In the genomic region with DNA sequence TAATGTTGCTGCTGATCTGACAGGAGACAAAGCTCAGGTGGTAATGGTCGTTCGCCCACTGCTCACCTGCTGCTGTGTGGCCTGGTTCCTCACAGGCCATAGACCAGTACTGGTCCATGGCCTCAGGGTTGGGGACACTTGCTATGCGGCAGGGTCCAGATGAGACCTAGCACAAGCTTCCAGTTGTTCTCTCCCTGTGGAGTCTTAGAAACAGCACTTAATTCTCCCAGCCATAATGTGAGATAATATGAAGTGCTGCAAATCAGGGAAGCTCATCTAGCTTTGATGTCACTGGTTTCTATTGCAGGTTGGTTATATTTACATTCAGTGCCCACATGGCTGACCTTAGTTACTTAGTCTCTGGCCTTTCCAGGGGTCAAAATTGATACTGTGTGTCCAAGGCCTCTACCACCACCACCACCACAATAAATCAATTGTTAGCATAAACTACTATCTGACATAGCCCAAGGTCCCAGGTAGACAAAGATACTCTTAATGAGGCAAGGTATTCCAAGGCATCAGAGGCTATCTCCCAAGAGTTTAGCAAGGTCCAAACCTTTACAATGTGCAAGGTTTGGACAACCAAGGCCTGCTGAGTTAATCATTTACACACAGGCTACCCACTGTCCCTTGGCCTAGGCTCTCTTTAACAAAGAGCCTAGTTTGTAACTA, we compare ENCODE assay signal across 1 cellular context.
TF ChIP-seq lines count a peak whose summit lies in the region.

No MANE protein-coding gene starts in this region.

TF ChIP-seq in HepG2, 621 proteins besides CTCF, POLR2A, EP300 and RAD21 (continued from another document and continues in another):
- TF ChIP-seq, protein P1, sequence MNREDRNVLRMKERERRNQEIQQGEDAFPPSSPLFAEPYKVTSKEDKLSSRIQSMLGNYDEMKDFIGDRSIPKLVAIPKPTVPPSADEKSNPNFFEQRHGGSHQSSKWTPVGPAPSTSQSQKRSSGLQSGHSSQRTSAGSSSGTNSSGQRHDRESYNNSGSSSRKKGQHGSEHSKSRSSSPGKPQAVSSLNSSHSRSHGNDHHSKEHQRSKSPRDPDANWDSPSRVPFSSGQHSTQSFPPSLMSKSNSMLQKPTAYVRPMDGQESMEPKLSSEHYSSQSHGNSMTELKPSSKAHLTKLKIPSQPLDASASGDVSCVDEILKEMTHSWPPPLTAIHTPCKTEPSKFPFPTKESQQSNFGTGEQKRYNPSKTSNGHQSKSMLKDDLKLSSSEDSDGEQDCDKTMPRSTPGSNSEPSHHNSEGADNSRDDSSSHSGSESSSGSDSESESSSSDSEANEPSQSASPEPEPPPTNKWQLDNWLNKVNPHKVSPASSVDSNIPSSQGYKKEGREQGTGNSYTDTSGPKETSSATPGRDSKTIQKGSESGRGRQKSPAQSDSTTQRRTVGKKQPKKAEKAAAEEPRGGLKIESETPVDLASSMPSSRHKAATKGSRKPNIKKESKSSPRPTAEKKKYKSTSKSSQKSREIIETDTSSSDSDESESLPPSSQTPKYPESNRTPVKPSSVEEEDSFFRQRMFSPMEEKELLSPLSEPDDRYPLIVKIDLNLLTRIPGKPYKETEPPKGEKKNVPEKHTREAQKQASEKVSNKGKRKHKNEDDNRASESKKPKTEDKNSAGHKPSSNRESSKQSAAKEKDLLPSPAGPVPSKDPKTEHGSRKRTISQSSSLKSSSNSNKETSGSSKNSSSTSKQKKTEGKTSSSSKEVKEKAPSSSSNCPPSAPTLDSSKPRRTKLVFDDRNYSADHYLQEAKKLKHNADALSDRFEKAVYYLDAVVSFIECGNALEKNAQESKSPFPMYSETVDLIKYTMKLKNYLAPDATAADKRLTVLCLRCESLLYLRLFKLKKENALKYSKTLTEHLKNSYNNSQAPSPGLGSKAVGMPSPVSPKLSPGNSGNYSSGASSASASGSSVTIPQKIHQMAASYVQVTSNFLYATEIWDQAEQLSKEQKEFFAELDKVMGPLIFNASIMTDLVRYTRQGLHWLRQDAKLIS (CRISPR knock-in tag; IDR thresholded peaks at IDR 0.05): no peak
- TF ChIP-seq, protein P2, sequence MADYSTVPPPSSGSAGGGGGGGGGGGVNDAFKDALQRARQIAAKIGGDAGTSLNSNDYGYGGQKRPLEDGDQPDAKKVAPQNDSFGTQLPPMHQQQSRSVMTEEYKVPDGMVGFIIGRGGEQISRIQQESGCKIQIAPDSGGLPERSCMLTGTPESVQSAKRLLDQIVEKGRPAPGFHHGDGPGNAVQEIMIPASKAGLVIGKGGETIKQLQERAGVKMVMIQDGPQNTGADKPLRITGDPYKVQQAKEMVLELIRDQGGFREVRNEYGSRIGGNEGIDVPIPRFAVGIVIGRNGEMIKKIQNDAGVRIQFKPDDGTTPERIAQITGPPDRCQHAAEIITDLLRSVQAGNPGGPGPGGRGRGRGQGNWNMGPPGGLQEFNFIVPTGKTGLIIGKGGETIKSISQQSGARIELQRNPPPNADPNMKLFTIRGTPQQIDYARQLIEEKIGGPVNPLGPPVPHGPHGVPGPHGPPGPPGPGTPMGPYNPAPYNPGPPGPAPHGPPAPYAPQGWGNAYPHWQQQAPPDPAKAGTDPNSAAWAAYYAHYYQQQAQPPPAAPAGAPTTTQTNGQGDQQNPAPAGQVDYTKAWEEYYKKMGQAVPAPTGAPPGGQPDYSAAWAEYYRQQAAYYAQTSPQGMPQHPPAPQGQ (CRISPR knock-in tag; IDR thresholded peaks at IDR 0.05; ENCODE audit: borderline replicate concordance): no peak
- TF ChIP-seq ZSCAN9 (CRISPR knock-in tag; IDR thresholded peaks at IDR 0.05; ENCODE audit: borderline replicate concordance) (no peak; the same call in 1 of the 2 replicates), ARHGAP35 (CRISPR knock-in tag; IDR thresholded peaks at IDR 0.05; ENCODE audit: borderline replicate concordance) (no peak), MTA3 (CRISPR knock-in tag; IDR thresholded peaks at IDR 0.05) (no peak), ZNF235 (CRISPR knock-in tag; IDR thresholded peaks at IDR 0.05; ENCODE audit: borderline replicate concordance) (no peak), SIN3A (IDR thresholded peaks at IDR 0.05; ENCODE audit: borderline replicate concordance, low read depth, low read length) (no peak), RBM22 (optimal IDR thresholded peaks at IDR 0.05; ENCODE audit: low read length) (no peak), ZNF878 (CRISPR knock-in tag; IDR thresholded peaks at IDR 0.05) (peak; percentile 83), THAP11 (CRISPR knock-in tag; IDR thresholded peaks at IDR 0.05) (peak; percentile 65; the same call in 1 of the 2 replicates), ZNF709 (CRISPR knock-in tag; IDR thresholded peaks at IDR 0.05) (no peak), ZNF205 (CRISPR knock-in tag; IDR thresholded peaks at IDR 0.05) (peak; percentile 60; the same call in 1 of the 2 replicates), FLYWCH1 (CRISPR knock-in tag; IDR thresholded peaks at IDR 0.05) (no peak), RORA (CRISPR knock-in tag; IDR thresholded peaks at IDR 0.05) (no peak), SRF (IDR thresholded peaks at IDR 0.05; ENCODE audit: low read depth, low read length) (no peak), ZBTB7A (CRISPR knock-in tag; IDR thresholded peaks at IDR 0.05) (no peak), TBL1XR1 (IDR thresholded peaks at IDR 0.05; ENCODE audit: borderline replicate concordance, low read length, partially characterized antibody) (peak; percentile 56), RNF2 (conservative IDR thresholded peaks at IDR 0.05; ENCODE audit: low read depth) (no peak), TAF15 (IDR thresholded peaks at IDR 0.05; ENCODE audit: low read depth, low read length, poor library complexity, severe bottlenecking) (no peak), ZNF562 (CRISPR knock-in tag; IDR thresholded peaks at IDR 0.05; ENCODE audit: borderline replicate concordance) (no peak), ZKSCAN1 (IDR thresholded peaks at IDR 0.05; ENCODE audit: low read length) (no peak; the same call in 1 of the 2 replicates), SETDB1 (CRISPR knock-in tag; IDR thresholded peaks at IDR 0.05; ENCODE audit: borderline replicate concordance) (no peak), HOXA7 (CRISPR knock-in tag; IDR thresholded peaks at IDR 0.05) (no peak), ZNF703 (CRISPR knock-in tag; IDR thresholded peaks at IDR 0.05; ENCODE audit: borderline replicate concordance) (no peak), HMGA1 (CRISPR knock-in tag; conservative IDR thresholded peaks at IDR 0.05) (no peak), CREM (IDR thresholded peaks at IDR 0.05) (peak; percentile 93), CREM (CRISPR knock-in tag; IDR thresholded peaks at IDR 0.05) (no peak)
- TF ChIP-seq, protein P3, sequence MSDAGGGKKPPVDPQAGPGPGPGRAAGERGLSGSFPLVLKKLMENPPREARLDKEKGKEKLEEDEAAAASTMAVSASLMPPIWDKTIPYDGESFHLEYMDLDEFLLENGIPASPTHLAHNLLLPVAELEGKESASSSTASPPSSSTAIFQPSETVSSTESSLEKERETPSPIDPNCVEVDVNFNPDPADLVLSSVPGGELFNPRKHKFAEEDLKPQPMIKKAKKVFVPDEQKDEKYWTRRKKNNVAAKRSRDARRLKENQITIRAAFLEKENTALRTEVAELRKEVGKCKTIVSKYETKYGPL (CRISPR knock-in tag; IDR thresholded peaks at IDR 0.05): no peak
- TF ChIP-seq, protein P4, sequence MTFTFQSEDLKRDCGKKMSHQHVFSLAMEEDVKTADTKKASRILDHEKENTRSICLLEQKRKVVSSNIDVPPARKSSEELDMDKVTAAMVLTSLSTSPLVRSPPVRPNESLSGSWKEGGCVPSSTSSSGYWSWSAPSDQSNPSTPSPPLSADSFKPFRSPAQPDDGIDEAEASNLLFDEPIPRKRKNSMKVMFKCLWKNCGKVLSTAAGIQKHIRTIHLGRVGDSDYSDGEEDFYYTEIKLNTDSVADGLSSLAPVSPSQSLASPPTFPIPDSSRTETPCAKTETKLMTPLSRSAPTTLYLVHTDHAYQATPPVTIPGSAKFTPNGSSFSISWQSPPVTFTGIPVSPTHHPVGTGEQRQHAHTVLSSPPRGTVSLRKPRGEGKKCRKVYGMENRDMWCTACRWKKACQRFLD (CRISPR knock-in tag; IDR thresholded peaks at IDR 0.05; ENCODE audit: borderline replicate concordance): no peak
- TF ChIP-seq, protein P5, sequence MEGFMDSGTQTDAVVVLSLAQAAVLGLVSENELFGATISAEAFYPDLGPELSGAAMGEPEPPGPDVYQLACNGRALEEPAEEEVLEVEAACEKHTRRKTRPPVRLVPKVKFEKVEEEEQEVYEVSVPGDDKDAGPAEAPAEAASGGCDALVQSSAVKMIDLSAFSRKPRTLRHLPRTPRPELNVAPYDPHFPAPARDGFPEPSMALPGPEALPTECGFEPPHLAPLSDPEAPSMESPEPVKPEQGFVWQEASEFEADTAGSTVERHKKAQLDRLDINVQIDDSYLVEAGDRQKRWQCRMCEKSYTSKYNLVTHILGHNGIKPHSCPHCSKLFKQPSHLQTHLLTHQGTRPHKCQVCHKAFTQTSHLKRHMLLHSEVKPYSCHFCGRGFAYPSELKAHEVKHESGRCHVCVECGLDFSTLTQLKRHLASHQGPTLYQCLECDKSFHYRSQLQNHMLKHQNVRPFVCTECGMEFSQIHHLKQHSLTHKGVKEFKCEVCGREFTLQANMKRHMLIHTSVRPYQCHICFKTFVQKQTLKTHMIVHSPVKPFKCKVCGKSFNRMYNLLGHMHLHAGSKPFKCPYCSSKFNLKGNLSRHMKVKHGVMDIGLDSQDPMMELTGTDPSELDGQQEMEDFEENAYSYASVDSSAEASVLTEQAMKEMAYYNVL (CRISPR knock-in tag; IDR thresholded peaks at IDR 0.05; ENCODE audit: borderline replicate concordance): peak; percentile 28; the same call in 1 of the 2 replicates
- TF ChIP-seq, protein P6, sequence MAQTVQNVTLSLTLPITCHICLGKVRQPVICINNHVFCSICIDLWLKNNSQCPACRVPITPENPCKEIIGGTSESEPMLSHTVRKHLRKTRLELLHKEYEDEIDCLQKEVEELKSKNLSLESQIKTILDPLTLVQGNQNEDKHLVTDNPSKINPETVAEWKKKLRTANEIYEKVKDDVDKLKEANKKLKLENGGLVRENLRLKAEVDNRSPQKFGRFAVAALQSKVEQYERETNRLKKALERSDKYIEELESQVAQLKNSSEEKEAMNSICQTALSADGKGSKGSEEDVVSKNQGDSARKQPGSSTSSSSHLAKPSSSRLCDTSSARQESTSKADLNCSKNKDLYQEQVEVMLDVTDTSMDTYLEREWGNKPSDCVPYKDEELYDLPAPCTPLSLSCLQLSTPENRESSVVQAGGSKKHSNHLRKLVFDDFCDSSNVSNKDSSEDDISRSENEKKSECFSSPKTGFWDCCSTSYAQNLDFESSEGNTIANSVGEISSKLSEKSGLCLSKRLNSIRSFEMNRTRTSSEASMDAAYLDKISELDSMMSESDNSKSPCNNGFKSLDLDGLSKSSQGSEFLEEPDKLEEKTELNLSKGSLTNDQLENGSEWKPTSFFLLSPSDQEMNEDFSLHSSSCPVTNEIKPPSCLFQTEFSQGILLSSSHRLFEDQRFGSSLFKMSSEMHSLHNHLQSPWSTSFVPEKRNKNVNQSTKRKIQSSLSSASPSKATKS (CRISPR knock-in tag; IDR thresholded peaks at IDR 0.05): 0 out of 2 replicates have a peak, but pooled peaks have one; percentile 45
- TF ChIP-seq, protein P7, sequence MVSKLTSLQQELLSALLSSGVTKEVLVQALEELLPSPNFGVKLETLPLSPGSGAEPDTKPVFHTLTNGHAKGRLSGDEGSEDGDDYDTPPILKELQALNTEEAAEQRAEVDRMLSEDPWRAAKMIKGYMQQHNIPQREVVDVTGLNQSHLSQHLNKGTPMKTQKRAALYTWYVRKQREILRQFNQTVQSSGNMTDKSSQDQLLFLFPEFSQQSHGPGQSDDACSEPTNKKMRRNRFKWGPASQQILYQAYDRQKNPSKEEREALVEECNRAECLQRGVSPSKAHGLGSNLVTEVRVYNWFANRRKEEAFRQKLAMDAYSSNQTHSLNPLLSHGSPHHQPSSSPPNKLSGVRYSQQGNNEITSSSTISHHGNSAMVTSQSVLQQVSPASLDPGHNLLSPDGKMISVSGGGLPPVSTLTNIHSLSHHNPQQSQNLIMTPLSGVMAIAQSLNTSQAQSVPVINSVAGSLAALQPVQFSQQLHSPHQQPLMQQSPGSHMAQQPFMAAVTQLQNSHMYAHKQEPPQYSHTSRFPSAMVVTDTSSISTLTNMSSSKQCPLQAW (CRISPR knock-in tag; IDR thresholded peaks at IDR 0.05): peak; percentile 99
- TF ChIP-seq, protein P8, sequence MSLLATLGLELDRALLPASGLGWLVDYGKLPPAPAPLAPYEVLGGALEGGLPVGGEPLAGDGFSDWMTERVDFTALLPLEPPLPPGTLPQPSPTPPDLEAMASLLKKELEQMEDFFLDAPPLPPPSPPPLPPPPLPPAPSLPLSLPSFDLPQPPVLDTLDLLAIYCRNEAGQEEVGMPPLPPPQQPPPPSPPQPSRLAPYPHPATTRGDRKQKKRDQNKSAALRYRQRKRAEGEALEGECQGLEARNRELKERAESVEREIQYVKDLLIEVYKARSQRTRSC (CRISPR knock-in tag; IDR thresholded peaks at IDR 0.05; ENCODE audit: low read depth): no peak
- TF ChIP-seq, protein P9, sequence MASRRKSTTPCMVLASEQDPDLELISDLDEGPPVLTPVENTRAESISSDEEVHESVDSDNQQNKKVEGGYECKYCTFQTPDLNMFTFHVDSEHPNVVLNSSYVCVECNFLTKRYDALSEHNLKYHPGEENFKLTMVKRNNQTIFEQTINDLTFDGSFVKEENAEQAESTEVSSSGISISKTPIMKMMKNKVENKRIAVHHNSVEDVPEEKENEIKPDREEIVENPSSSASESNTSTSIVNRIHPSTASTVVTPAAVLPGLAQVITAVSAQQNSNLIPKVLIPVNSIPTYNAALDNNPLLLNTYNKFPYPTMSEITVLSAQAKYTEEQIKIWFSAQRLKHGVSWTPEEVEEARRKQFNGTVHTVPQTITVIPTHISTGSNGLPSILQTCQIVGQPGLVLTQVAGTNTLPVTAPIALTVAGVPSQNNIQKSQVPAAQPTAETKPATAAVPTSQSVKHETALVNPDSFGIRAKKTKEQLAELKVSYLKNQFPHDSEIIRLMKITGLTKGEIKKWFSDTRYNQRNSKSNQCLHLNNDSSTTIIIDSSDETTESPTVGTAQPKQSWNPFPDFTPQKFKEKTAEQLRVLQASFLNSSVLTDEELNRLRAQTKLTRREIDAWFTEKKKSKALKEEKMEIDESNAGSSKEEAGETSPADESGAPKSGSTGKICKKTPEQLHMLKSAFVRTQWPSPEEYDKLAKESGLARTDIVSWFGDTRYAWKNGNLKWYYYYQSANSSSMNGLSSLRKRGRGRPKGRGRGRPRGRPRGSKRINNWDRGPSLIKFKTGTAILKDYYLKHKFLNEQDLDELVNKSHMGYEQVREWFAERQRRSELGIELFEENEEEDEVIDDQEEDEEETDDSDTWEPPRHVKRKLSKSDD (CRISPR knock-in tag; IDR thresholded peaks at IDR 0.05; ENCODE audit: low read depth): 0 out of 2 replicates have a peak, but pooled peaks have one; percentile 56
- TF ChIP-seq, protein P10, sequence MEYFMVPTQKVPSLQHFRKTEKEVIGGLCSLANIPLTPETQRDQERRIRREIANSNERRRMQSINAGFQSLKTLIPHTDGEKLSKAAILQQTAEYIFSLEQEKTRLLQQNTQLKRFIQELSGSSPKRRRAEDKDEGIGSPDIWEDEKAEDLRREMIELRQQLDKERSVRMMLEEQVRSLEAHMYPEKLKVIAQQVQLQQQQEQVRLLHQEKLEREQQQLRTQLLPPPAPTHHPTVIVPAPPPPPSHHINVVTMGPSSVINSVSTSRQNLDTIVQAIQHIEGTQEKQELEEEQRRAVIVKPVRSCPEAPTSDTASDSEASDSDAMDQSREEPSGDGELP (IDR thresholded peaks at IDR 0.05; ENCODE audit: borderline replicate concordance, low read depth): peak; percentile 84
